In the genomic region with DNA sequence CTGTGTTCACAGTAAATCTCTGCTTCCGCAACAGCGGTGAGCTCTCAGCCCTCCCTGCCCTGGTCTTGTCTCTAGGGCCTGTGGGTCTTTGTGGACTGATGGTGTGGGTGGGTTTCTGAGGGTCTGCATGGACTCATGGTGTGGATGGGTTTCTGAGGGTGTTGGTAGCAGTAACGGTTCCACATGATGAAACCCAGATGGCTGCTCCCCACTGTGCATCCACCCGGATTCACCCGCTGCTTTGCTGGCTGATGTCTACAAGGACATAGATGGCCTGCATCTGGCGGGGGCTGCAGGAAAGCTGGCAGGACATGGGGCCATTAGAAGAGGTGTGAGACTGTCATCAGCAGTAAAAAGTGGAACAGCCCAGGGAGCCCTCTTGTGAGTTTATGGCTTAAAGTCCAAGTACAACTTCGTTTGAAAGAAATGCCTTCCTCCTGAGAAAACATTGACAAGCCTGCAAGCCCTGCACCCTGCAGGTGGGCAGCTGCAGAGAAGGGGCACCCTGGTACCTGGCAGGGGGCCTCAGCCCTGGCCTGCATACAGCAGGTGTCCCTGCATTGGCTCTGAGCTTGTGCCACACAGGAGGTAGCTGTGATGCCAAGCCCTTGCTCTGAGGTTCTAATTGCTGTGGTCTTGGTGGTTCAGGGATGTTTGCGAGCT, we compare ENCODE assay signal across 25 cellular contexts.
DNase-seq lines count a peak whose midpoint lies in the region; ATAC-seq and TF ChIP-seq lines count a peak whose summit lies in the region.
"Had no signal": no experiment of that assay in that cellular context is flagged by ENCODE, and none has a peak within 500 bp of the region (broad histone marks: within the 10 kb centered on the region; RNA-seq: fewer than 3 reads in every experiment).

No MANE protein-coding gene starts in this region.

- no peak overlapping the region for H3K27ac Mint-ChIP-seq in activated CD8-positive, alpha-beta memory T cell treated with anti-CD3 and anti-CD28 coated beads, Interleukin-2, amount 10 ng/mL, durations not matched to agents 7 days and 5 days
- H3K27ac Mint-ChIP-seq in osteocyte (ENCODE audit: unreplicated experiment), result no peak overlapping the region

- ATAC-seq in activated CD8-positive, alpha-beta memory T cell treated with anti-CD3 and anti-CD28 coated beads, Interleukin-2, amount 10 ng/mL, durations not matched to agents 7 days and 5 days, result no peak
- ATAC-seq: GM12878, HepG2 had no signal

- no peaks in the 10 kb centered on the region for H3K9me3 ChIP-seq in vagina
- H3K9me3 ChIP-seq: SJCRH30 had no signal

- H3K36me3 Mint-ChIP-seq in activated CD8-positive, alpha-beta memory T cell treated with anti-CD3 and anti-CD28 coated beads, Interleukin-2, amount 10 ng/mL, durations not matched to agents 7 days and 5 days, result no peaks in the 10 kb centered on the region
- no peaks in the 10 kb centered on the region for H3K36me3 Mint-ChIP-seq in osteocyte (ENCODE audit: unreplicated experiment)
- H3K36me3 Mint-ChIP-seq: CD14-positive monocyte had no signal

- DNase-seq in activated CD8-positive, alpha-beta memory T cell treated with anti-CD3 and anti-CD28 coated beads for 24 hours, result peak; percentile 54
- no peak for DNase-seq in activated CD8-positive, alpha-beta memory T cell treated with anti-CD3 and anti-CD28 coated beads, Interleukin-2, amount 50 U/mL, for 4 hours
- DNase-seq in activated CD8-positive, alpha-beta memory T cell treated with anti-CD3 and anti-CD28 coated beads, Interleukin-2, amount 10 ng/mL, durations not matched to agents 7 days and 5 days, result peak; percentile 21
- DNase-seq in osteocyte (ENCODE audit: extremely low spot score, unreplicated experiment) (peak; percentile 64), vagina (ENCODE audit: extremely low spot score in 2 of 2) (peak; percentile 64 to 69), NCI-H1092 treated with DMSO at 0.1 percent for 48 hours (lab: John Stamatoyannopoulos, UW) (no peak), cerebellar cortex (ENCODE audit: low spot score) (no peak)
- no peak for DNase-seq in stimulated activated CD4-positive, alpha-beta T cell treated with anti-CD3 and anti-CD28 coated beads, Interleukin-15, amount 100 ng/mL, for 24 hours
- DNase-seq: AML-193, DMS79 treated with DMSO at 0.1 percent for 48 hours, KBM-7, MM.1S, NCI-H1092, NCI-H2029 treated with DMSO at 0.1 percent for 48 hours, NCI-H2171, NCI-H345, NCI-H524 treated with DMSO at 0.1 percent for 48 hours, NCI-H82, OCI-M1, SJCRH30 had no signal

- no peak overlapping the region for H3K4me3 Mint-ChIP-seq in activated CD8-positive, alpha-beta memory T cell treated with anti-CD3 and anti-CD28 coated beads, Interleukin-2, amount 10 ng/mL, durations not matched to agents 7 days and 5 days
- H3K4me3 Mint-ChIP-seq in osteocyte (ENCODE audit: unreplicated experiment), result no peak overlapping the region
- H3K4me3 Mint-ChIP-seq: CD14-positive monocyte, H9 had no signal

- intact Hi-C loops in vagina (cut with DNase I), result no loop called here

- no peaks in the 10 kb centered on the region for H3K9me3 Mint-ChIP-seq in activated CD8-positive, alpha-beta memory T cell treated with anti-CD3 and anti-CD28 coated beads, Interleukin-2, amount 10 ng/mL, durations not matched to agents 7 days and 5 days (ENCODE audit: low read depth)
- H3K9me3 Mint-ChIP-seq in osteocyte (ENCODE audit: unreplicated experiment), result no peaks in the 10 kb centered on the region
- H3K9me3 Mint-ChIP-seq: CD14-positive monocyte, H9 had no signal

- no peak overlapping the region for H3K4me3 ChIP-seq in vagina
- H3K4me3 ChIP-seq: GM12878, SJCRH30 had no signal

- no peaks in the 10 kb centered on the region for H3K4me1 ChIP-seq in vagina

- peaks cover 26% of the 10 kb centered on the region for H3K4me1 Mint-ChIP-seq in activated CD8-positive, alpha-beta memory T cell treated with anti-CD3 and anti-CD28 coated beads, Interleukin-2, amount 10 ng/mL, durations not matched to agents 7 days and 5 days
- peaks cover 14% of the 10 kb centered on the region for H3K4me1 Mint-ChIP-seq in osteocyte (ENCODE audit: unreplicated experiment)

- peaks cover 30% of the 10 kb centered on the region for H3K27me3 Mint-ChIP-seq in activated CD8-positive, alpha-beta memory T cell treated with anti-CD3 and anti-CD28 coated beads, Interleukin-2, amount 10 ng/mL, durations not matched to agents 7 days and 5 days
- H3K27me3 Mint-ChIP-seq in osteocyte (ENCODE audit: unreplicated experiment), result peaks cover 7% of the 10 kb centered on the region

- CTCF ChIA-PET in activated CD8-positive, alpha-beta memory T cell treated with anti-CD3 and anti-CD28 coated beads, Interleukin-2, amount 10 ng/mL, durations not matched to agents 7 days and 5 days (lab: Charles Lee), result interaction anchor here (1.3 kb wide), 1 partner anchor 268 kb away, joined by 5 read pairs; no protein-coding TSS in a partner anchor

- no peak for TF ChIP-seq POLR2A in vagina (IDR thresholded peaks at IDR 0.05)

- no peaks in the 10 kb centered on the region for H3K36me3 ChIP-seq in vagina
- H3K36me3 ChIP-seq: SJCRH30 had no signal

- no peak for TF ChIP-seq CTCF in osteocyte (IDR thresholded peaks at IDR 0.05)
- no peak for TF ChIP-seq CTCF in vagina (IDR thresholded peaks at IDR 0.05)

- H3K27me3 ChIP-seq in vagina, result no peaks in the 10 kb centered on the region

- H3K27ac ChIP-seq in vagina, result no peak overlapping the region
- H3K27ac ChIP-seq: HL-60, SJCRH30 had no signal

Comparison
In these comparisons a context has a peak if more than half of its experiments do, and no peak if none do; other contexts are left out.
1. DNase-seq: peak in activated CD8-positive, alpha-beta memory T cell treated with anti-CD3 and anti-CD28 coated beads for 24 hours (single experiment), activated CD8-positive, alpha-beta memory T cell treated with anti-CD3 and anti-CD28 coated beads, Interleukin-2, amount 10 ng/mL, durations not matched to agents 7 days and 5 days (single experiment), osteocyte (single experiment) and vagina (2 of 2); none in activated CD8-positive, alpha-beta memory T cell treated with anti-CD3 and anti-CD28 coated beads, Interleukin-2, amount 50 U/mL, for 4 hours (single experiment), NCI-H1092 treated with DMSO at 0.1 percent for 48 hours (single experiment), stimulated activated CD4-positive, alpha-beta T cell treated with anti-CD3 and anti-CD28 coated beads, Interleukin-15, amount 100 ng/mL, for 24 hours (single experiment) and cerebellar cortex (single experiment).